Comparison of ENCODE assay signal across 9 cellular contexts in genomic region chr7:27699751-27700150, GRCh38.
"Had no signal": no experiment of that assay in that cellular context is flagged by ENCODE, and none has a peak within 500 bp of the region (broad histone marks: within the 10 kb centered on the region; RNA-seq: fewer than 3 reads in every experiment).

No MANE protein-coding gene starts in this region.

- H3K27ac Mint-ChIP-seq: HFFc6, IgD-negative memory B cell had no signal

- H3K9me3 ChIP-seq: HAP-1 had no signal

- ATAC-seq: HCT116, HepG2 had no signal

- H3K9me3 Mint-ChIP-seq: HFFc6, IgD-negative memory B cell had no signal

- H3K36me3 ChIP-seq: HAP-1 had no signal

- DNase-seq: GM23248, GOT3, H7, HFFc6 had no signal

- H3K27ac ChIP-seq: GM23248, HL-60 had no signal

- H3K36me3 Mint-ChIP-seq: IgD-negative memory B cell had no signal

- H3K4me3 ChIP-seq: GM23248, HAP-1 had no signal

- H3K4me3 Mint-ChIP-seq: HFFc6, IgD-negative memory B cell had no signal
